19 cellular contexts compared by ENCODE assay signal in the genomic region with DNA sequence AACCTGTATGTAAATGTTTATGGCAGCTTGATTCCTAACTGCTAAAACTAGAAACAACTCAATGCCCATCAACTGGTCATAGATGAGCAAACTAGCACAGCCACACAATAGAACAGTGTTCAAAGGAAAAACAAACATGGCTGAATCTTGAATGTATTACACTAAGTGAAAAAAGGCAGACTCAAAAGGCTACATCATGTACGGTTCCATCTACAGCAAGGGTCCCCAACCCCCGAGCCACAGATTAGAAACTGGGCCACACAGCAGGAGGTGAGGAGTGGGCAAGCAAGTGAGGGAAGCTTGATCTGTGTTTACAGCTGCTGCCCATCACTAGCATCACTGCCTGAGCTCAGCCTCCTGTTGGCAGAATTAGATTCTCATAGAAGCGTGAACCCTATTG. TPM values are rescaled to one million over a fixed set of nuclear protein-coding genes. Genes with fewer than 3 reads are reported as not detected.
DNase-seq lines count a peak whose midpoint lies in the region; TF ChIP-seq lines count a peak whose summit lies in the region.
"Had no signal": no experiment of that assay in that cellular context is flagged by ENCODE, and none has a peak within 500 bp of the region (broad histone marks: within the 10 kb centered on the region; RNA-seq: fewer than 3 reads in every experiment).

No MANE protein-coding gene starts in this region.

- peaks cover 43% of the 10 kb centered on the region for H3K79me2 ChIP-seq in fibroblast of lung (ENCODE audit: control insufficient read depth, insufficient read depth, low read length)

- H3K9me3 Mint-ChIP-seq in activated naive CD4-positive, alpha-beta T cell treated with anti-CD3 and anti-CD28 coated beads, Interleukin-2, amount 50 U/mL, for 24 hours = no peaks in the 10 kb centered on the region
- no peaks in the 10 kb centered on the region for H3K9me3 Mint-ChIP-seq in activated naive CD4-positive, alpha-beta T cell treated with anti-CD3 and anti-CD28 coated beads, Interleukin-2, amount 10 ng/mL, durations not matched to agents 7 days and 5 days
- H3K9me3 Mint-ChIP-seq: nephron progenitor cell had no signal

- no peaks in the 10 kb centered on the region for H3K27me3 ChIP-seq in fibroblast of lung (ENCODE audit: control insufficient read depth, insufficient read depth, low read length)
- H3K27me3 ChIP-seq: suprapubic skin had no signal

- peaks cover 8% of the 10 kb centered on the region for H3K36me3 Mint-ChIP-seq in activated naive CD4-positive, alpha-beta T cell treated with anti-CD3 and anti-CD28 coated beads, Interleukin-2, amount 50 U/mL, for 24 hours
- peaks cover 31% of the 10 kb centered on the region for H3K36me3 Mint-ChIP-seq in activated naive CD4-positive, alpha-beta T cell treated with anti-CD3 and anti-CD28 coated beads, Interleukin-2, amount 10 ng/mL, durations not matched to agents 7 days and 5 days

- no peaks in the 10 kb centered on the region for H3K9me3 ChIP-seq in fibroblast of lung (ENCODE audit: control insufficient read depth, insufficient read depth, low read depth, low read length)
- H3K9me3 ChIP-seq: suprapubic skin had no signal

- H3K4me2 ChIP-seq in fibroblast of lung (ENCODE audit: extremely low read depth, insufficient read depth, low read length) = no peak overlapping the region

- no peaks in the 10 kb centered on the region for H4K20me1 ChIP-seq in fibroblast of lung (ENCODE audit: control insufficient read depth, extremely low read depth, insufficient read depth, low read length)

- H3K27me3 Mint-ChIP-seq in activated naive CD4-positive, alpha-beta T cell treated with anti-CD3 and anti-CD28 coated beads, Interleukin-2, amount 50 U/mL, for 24 hours = no peaks in the 10 kb centered on the region
- no peaks in the 10 kb centered on the region for H3K27me3 Mint-ChIP-seq in activated naive CD4-positive, alpha-beta T cell treated with anti-CD3 and anti-CD28 coated beads, Interleukin-2, amount 10 ng/mL, durations not matched to agents 7 days and 5 days
- H3K27me3 Mint-ChIP-seq: B cell had no signal

- H3K4me3 ChIP-seq in fibroblast of lung (replicated peaks in 1 of 4; ENCODE audit: control extremely low read depth in 1 of 4, insufficient read depth in 1 of 4, low read depth in 3 of 4, low read length in 4 of 4) = no peak overlapping the region
- H3K4me3 ChIP-seq: suprapubic skin had no signal

- H2AFZ ChIP-seq in fibroblast of lung (ENCODE audit: low read length) = no peak overlapping the region

- peaks cover 6% of the 10 kb centered on the region for H3K36me3 ChIP-seq in fibroblast of lung (ENCODE audit: control insufficient read depth, insufficient read depth, low read length)

- peaks cover 14% of the 10 kb centered on the region for H3K4me1 ChIP-seq in fibroblast of lung (ENCODE audit: control insufficient read depth, extremely low read depth, insufficient read depth, low read length)

- peak overlapping the region; percentile 9 for H3K27ac Mint-ChIP-seq in activated naive CD4-positive, alpha-beta T cell treated with anti-CD3 and anti-CD28 coated beads, Interleukin-2, amount 50 U/mL, for 24 hours
- H3K27ac Mint-ChIP-seq in activated naive CD4-positive, alpha-beta T cell treated with anti-CD3 and anti-CD28 coated beads, Interleukin-2, amount 10 ng/mL, durations not matched to agents 7 days and 5 days = no peak overlapping the region
- H3K27ac Mint-ChIP-seq: B cell, nephron progenitor cell had no signal

- no peak for DNase-seq in activated naive CD4-positive, alpha-beta T cell treated with anti-CD3 and anti-CD28 coated beads, Interleukin-2, amount 10 ng/mL, durations not matched to agents 7 days and 5 days
- DNase-seq in RWPE1 (ENCODE audit: low spot score) = no peak
- no peak for DNase-seq in fibroblast of lung (ENCODE audit: low read depth in 2 of 2)
- DNase-seq in substantia nigra (lab: John Stamatoyannopoulos, UW) = peak in 4 of 49 donors; percentile 2 to 31 (median 2)
- DNase-seq in RKO (ENCODE audit: low spot score) = no peak
- no peak for DNase-seq in DMS153 treated with DMSO at 0.1 percent for 48 hours (lab: John Stamatoyannopoulos, UW; ENCODE audit: unreplicated experiment)
- DNase-seq in ecto neural progenitor cell (ENCODE audit: low spot score) = no peak
- DNase-seq: activated T-cell treated with anti-CD3 and anti-CD28 coated beads for 4 hours, HCEC 1CT, NCI-H1417 treated with DMSO at 0.1 percent for 48 hours, NCI-H2171 treated with DMSO at 0.1 percent for 48 hours, nephron progenitor cell, retina, SHP77, T1000 had no signal

- TF ChIP-seq CTCF in RWPE1 (conservative IDR thresholded peaks at IDR 0.05; ENCODE audit: low read depth) = no peak
- TF ChIP-seq CTCF in fibroblast of lung (conservative IDR thresholded peaks at IDR 0.05 in 1 of 2, IDR thresholded peaks at IDR 0.05 in 1 of 2; ENCODE audit: low read depth in 1 of 2, low read length in 2 of 2) = no peak

- no peak overlapping the region for H3K4me3 Mint-ChIP-seq in activated naive CD4-positive, alpha-beta T cell treated with anti-CD3 and anti-CD28 coated beads, Interleukin-2, amount 50 U/mL, for 24 hours
- H3K4me3 Mint-ChIP-seq in activated naive CD4-positive, alpha-beta T cell treated with anti-CD3 and anti-CD28 coated beads, Interleukin-2, amount 10 ng/mL, durations not matched to agents 7 days and 5 days = no peak overlapping the region
- H3K4me3 Mint-ChIP-seq: B cell, nephron progenitor cell had no signal

- H3K9ac ChIP-seq in fibroblast of lung (ENCODE audit: insufficient read depth, low read length) = no peak overlapping the region

- CTCF ChIA-PET in activated naive CD4-positive, alpha-beta T cell treated with anti-CD3 and anti-CD28 coated beads, Interleukin-2, amount 10 ng/mL, durations not matched to agents 7 days and 5 days (lab: Charles Lee) = interaction anchor here (1.2 kb wide), 1 partner anchor 70 kb away, joined by 3 read pairs; no protein-coding TSS in a partner anchor
- CTCF ChIA-PET in RWPE1 (lab: Yijun Ruan, JAX) = no interaction called here

- H3K4me1 Mint-ChIP-seq in activated naive CD4-positive, alpha-beta T cell treated with anti-CD3 and anti-CD28 coated beads, Interleukin-2, amount 50 U/mL, for 24 hours = peaks cover 17% of the 10 kb centered on the region
- H3K4me1 Mint-ChIP-seq in activated naive CD4-positive, alpha-beta T cell treated with anti-CD3 and anti-CD28 coated beads, Interleukin-2, amount 10 ng/mL, durations not matched to agents 7 days and 5 days = peaks cover 3% of the 10 kb centered on the region

- POLR2A ChIA-PET in RWPE1 (lab: Yijun Ruan, JAX; ENCODE audit: low non-redundant PET) = no interaction called here

- H3K27ac ChIP-seq in RWPE1 (peak overlapping the region; percentile 65), fibroblast of lung (ENCODE audit: insufficient read depth, low read length) (peak overlapping the region; percentile 71), substantia nigra (ENCODE audit: low read depth, low read length, poor library complexity, severe bottlenecking) (peak overlapping the region; percentile 76)
- H3K27ac ChIP-seq: suprapubic skin had no signal

RNA-seq across cellular contexts. Expression of a gene that starts 8.0 kb away (rescaled TPM):
- total RNA-seq in fibroblast of lung = 56.2 and 60.9 TPM in 2 replicates
- 42.9 and 56.6 TPM in 2 replicates for polyA plus RNA-seq in fibroblast of lung
- polyA plus RNA-seq in fibroblast of lung (2012) = 30.8 and 37.4 TPM in 2 replicates
- 5.9 and 15.1 TPM in 2 replicates for polyA minus RNA-seq in fibroblast of lung (ENCODE audit: low replicate concordance)

RNA-seq across cellular contexts. Expression of a gene that starts 23.6 kb away (rescaled TPM):
- 14.5 and 28.8 TPM in 2 replicates for total RNA-seq in fibroblast of lung
- 1.3 and 1.9 TPM in 2 replicates for polyA plus RNA-seq in fibroblast of lung
- polyA plus RNA-seq in fibroblast of lung (2012) = 6.5 and 7.1 TPM in 2 replicates
- polyA minus RNA-seq in fibroblast of lung (ENCODE audit: low replicate concordance) = 3.1 and 3.8 TPM in 2 replicates
- total RNA-seq: lung microvascular endothelial cell had no signal
